In the genomic region with DNA sequence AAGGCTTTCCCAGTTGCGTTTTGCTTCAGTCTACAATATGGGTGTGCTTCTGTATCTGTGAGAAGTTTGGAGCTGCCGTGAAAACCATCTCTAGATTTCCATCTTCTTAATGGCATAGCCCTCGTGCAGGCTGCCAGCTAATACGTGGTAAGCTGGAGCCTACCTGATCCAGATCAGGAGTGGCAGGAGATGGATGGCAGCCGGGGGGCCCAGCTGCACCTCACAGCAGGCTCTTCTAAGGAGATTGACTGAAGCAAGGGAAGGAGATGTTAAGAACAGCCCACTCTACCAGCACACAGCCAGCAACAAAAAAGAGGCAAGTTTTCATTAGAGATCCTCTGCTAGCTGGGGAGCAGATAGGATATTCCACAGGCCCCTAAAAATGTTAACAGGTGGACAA, we compare ENCODE assay signal across 18 cellular contexts.
DNase-seq lines count a peak whose midpoint lies in the region; ATAC-seq, FAIRE-seq and TF ChIP-seq lines count a peak whose summit lies in the region.
"Had no signal": no experiment of that assay in that cellular context is flagged by ENCODE, and none has a peak within 500 bp of the region (broad histone marks: within the 10 kb centered on the region; RNA-seq: fewer than 3 reads in every experiment).

No MANE protein-coding gene starts in this region.

- peak; percentile 22; the same call in 1 of the 2 replicates for ATAC-seq in WTC11
- no peak for ATAC-seq in HG03159 (IDR thresholded peaks at IDR 0.05; ENCODE audit: unreplicated experiment)
- ATAC-seq: GM12878 had no signal

- H2AFZ ChIP-seq in Loucy (ENCODE audit: low read length): no peak overlapping the region

- no peak overlapping the region for H3K27ac Mint-ChIP-seq in WTC11
- H3K27ac Mint-ChIP-seq in CD8-positive, alpha-beta memory T cell: no peak overlapping the region
- H3K27ac Mint-ChIP-seq: CD4-positive, alpha-beta memory T cell; HFFc6 had no signal

- intact Hi-C loops in kidney (cut with DNase I) (no loop called here), posterior vena cava (cut with DNase I) (no loop called here)

- H3K4me3 ChIP-seq in Loucy (ENCODE audit: low read length, poor library complexity, severe bottlenecking) (no peak overlapping the region), kidney (ENCODE audit: low read length in 2 of 2) (no peak overlapping the region)
- H3K4me3 ChIP-seq in CD8-positive, alpha-beta memory T cell (ENCODE audit: low read length): no peak overlapping the region
- H3K4me3 ChIP-seq: GM12878, HAP-1 had no signal

- H3K27me3 ChIP-seq in Loucy (ENCODE audit: insufficient read depth, low read length, poor library complexity, severe bottlenecking): no peaks in the 10 kb centered on the region
- no peaks in the 10 kb centered on the region for H3K27me3 ChIP-seq in CD8-positive, alpha-beta memory T cell (ENCODE audit: insufficient read depth, low read length, poor library complexity, severe bottlenecking)

- DNase-seq in WTC11 (ENCODE audit: low spot score) (no peak), kidney (peak; percentile 24), posterior vena cava (ENCODE audit: low spot score) (peak; percentile 54)
- DNase-seq in stimulated activated CD4-positive, alpha-beta T cell treated with anti-CD3 and anti-CD28 coated beads, Interleukin-4, amount 100 ng/mL, for 24 hours: no peak
- DNase-seq in CD8-positive, alpha-beta memory T cell: no peak
- DNase-seq: Caco-2; CD4-positive, alpha-beta memory T cell; DMS153; DND-41; GDM1; GOT3; HFFc6 had no signal

- H3K9me2 ChIP-seq in Loucy (replicated peaks; ENCODE audit: low read depth, low read length): no peaks in the 10 kb centered on the region

- no peaks in the 10 kb centered on the region for H4K20me1 ChIP-seq in Loucy (ENCODE audit: insufficient read depth, low read length, poor library complexity, severe bottlenecking)

- H3K27ac ChIP-seq in kidney (ENCODE audit: low read depth in 2 of 2, low read length in 2 of 2): no peak overlapping the region
- H3K27ac ChIP-seq in CD8-positive, alpha-beta memory T cell (ENCODE audit: low read depth, low read length): no peak overlapping the region

- H3K9me3 ChIP-seq in Loucy (ENCODE audit: insufficient read depth, low read depth, low read length): no peaks in the 10 kb centered on the region
- no peaks in the 10 kb centered on the region for H3K9me3 ChIP-seq in kidney (ENCODE audit: control insufficient read depth in 1 of 2, low read length in 2 of 2)
- H3K9me3 ChIP-seq in CD8-positive, alpha-beta memory T cell (ENCODE audit: low read length): no peaks in the 10 kb centered on the region
- H3K9me3 ChIP-seq: Caco-2, HAP-1 had no signal

- H3K79me2 ChIP-seq in Loucy (ENCODE audit: insufficient read depth, low read length): no peaks in the 10 kb centered on the region

- H3K27me3 Mint-ChIP-seq in WTC11 (ENCODE audit: low read depth): no peaks in the 10 kb centered on the region
- no peaks in the 10 kb centered on the region for H3K27me3 Mint-ChIP-seq in CD8-positive, alpha-beta memory T cell
- H3K27me3 Mint-ChIP-seq: CD4-positive, alpha-beta memory T cell had no signal

- H3K36me3 Mint-ChIP-seq in WTC11: no peaks in the 10 kb centered on the region
- no peaks in the 10 kb centered on the region for H3K36me3 Mint-ChIP-seq in CD8-positive, alpha-beta memory T cell
- H3K36me3 Mint-ChIP-seq: CD4-positive, alpha-beta memory T cell had no signal

- peak overlapping the region; percentile 20 for H3K4me2 ChIP-seq in Loucy (ENCODE audit: low read depth, low read length, poor library complexity, severe bottlenecking)

- no peaks in the 10 kb centered on the region for H3K36me3 ChIP-seq in Loucy (ENCODE audit: insufficient read depth, low read length)
- H3K36me3 ChIP-seq in kidney (ENCODE audit: control insufficient read depth in 1 of 2, insufficient read depth in 2 of 2, low read length in 2 of 2): no peaks in the 10 kb centered on the region
- H3K36me3 ChIP-seq in CD8-positive, alpha-beta memory T cell (ENCODE audit: insufficient read depth, low read length): no peaks in the 10 kb centered on the region
- H3K36me3 ChIP-seq: HAP-1 had no signal

- FAIRE-seq in kidney (lab: Jason Lieb, UNC): no peak
- FAIRE-seq: GM12878, GM19239, H54 had no signal

- H3K4me3 Mint-ChIP-seq in WTC11: no peak overlapping the region
- H3K4me3 Mint-ChIP-seq in CD8-positive, alpha-beta memory T cell: no peak overlapping the region
- H3K4me3 Mint-ChIP-seq: CD4-positive, alpha-beta memory T cell; HFFc6 had no signal

- peaks cover 17% of the 10 kb centered on the region for H3K4me1 Mint-ChIP-seq in WTC11
- no peaks in the 10 kb centered on the region for H3K4me1 Mint-ChIP-seq in CD8-positive, alpha-beta memory T cell
- H3K4me1 Mint-ChIP-seq: CD4-positive, alpha-beta memory T cell had no signal

- TF ChIP-seq CTCF in Loucy (conservative IDR thresholded peaks at IDR 0.05; ENCODE audit: low read length) (no peak), WTC11 (IDR thresholded peaks at IDR 0.05) (no peak), kidney (IDR thresholded peaks at IDR 0.05; ENCODE audit: borderline replicate concordance, extremely low read depth, insufficient read depth) (no peak)

- H3F3A ChIP-seq in Loucy (ENCODE audit: low read depth): no peaks in the 10 kb centered on the region

- H3K9me3 Mint-ChIP-seq in WTC11: no peaks in the 10 kb centered on the region
- no peaks in the 10 kb centered on the region for H3K9me3 Mint-ChIP-seq in CD8-positive, alpha-beta memory T cell
- H3K9me3 Mint-ChIP-seq: CD4-positive, alpha-beta memory T cell had no signal

- CTCF ChIA-PET in WTC11 (lab: Charles Lee): no interaction called here
- CTCF ChIA-PET in CD8-positive, alpha-beta memory T cell (lab: Charles Lee): no interaction called here

- POLR2A ChIA-PET in WTC11 (lab: Charles Lee): no interaction called here
- POLR2A ChIA-PET in CD8-positive, alpha-beta memory T cell (lab: Charles Lee): no interaction called here

- H3K4me1 ChIP-seq in Loucy (ENCODE audit: insufficient read depth, low read length, poor library complexity, severe bottlenecking) (peaks cover 19% of the 10 kb centered on the region), kidney (ENCODE audit: control insufficient read depth in 1 of 2, insufficient read depth in 1 of 2, low read depth in 1 of 2, low read length in 2 of 2) (no peaks in the 10 kb centered on the region)
- H3K4me1 ChIP-seq in CD8-positive, alpha-beta memory T cell (ENCODE audit: insufficient read depth, low read length): no peaks in the 10 kb centered on the region
- H3K4me1 ChIP-seq: Caco-2, HAP-1 had no signal

- peak overlapping the region; percentile 12 for H3K9ac ChIP-seq in Loucy (ENCODE audit: low read depth, low read length, poor library complexity, severe bottlenecking)
- H3K9ac ChIP-seq in kidney (ENCODE audit: low read length in 2 of 2): no peak overlapping the region

TF ChIP-seq in WTC11, 78 proteins besides CTCF, POLR2A, EP300 and RAD21:
- TF ChIP-seq ZNF396 (CRISPR knock-in tag; IDR thresholded peaks at IDR 0.05; ENCODE audit: borderline replicate concordance) (no peak), MXD4 (CRISPR knock-in tag; IDR thresholded peaks at IDR 0.05; ENCODE audit: borderline replicate concordance) (no peak), JUN (CRISPR knock-in tag; IDR thresholded peaks at IDR 0.05) (no peak), NR2C2 (CRISPR knock-in tag; IDR thresholded peaks at IDR 0.05) (no peak), TEAD1 (CRISPR knock-in tag; IDR thresholded peaks at IDR 0.05) (no peak)

Comparison
In these comparisons a context has a peak if more than half of its experiments do, and no peak if none do; other contexts are left out.
1. DNase-seq: peak in kidney (single experiment) and posterior vena cava (single experiment); none in WTC11 (single experiment), stimulated activated CD4-positive, alpha-beta T cell treated with anti-CD3 and anti-CD28 coated beads, Interleukin-4, amount 100 ng/mL, for 24 hours (single experiment) and CD8-positive, alpha-beta memory T cell (0 of 5).